ENCODE assay signal across 2 cellular contexts in the genomic region with DNA sequence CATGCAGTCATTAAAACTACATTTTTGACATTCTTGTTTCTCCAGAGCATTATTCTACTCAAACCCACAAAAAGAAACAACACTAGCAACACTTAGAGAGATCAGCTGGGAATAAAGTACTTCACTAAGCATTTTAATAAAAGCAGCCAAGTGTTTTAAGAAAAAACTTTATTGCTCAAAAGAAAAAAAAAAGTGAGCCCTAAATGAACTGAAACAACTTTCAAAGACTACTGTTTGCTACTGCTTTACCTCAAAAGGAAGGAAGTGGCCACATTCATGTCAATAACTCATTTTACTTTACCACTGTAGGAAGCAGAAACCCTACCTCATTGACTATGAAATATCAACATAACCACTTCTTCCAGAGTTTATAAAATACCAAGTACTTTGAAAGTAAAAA.
TF ChIP-seq lines count a peak whose summit lies in the region.

No MANE protein-coding gene starts in this region.

TF ChIP-seq in A549, 52 proteins besides CTCF, POLR2A, EP300 and RAD21 (continued from another document):
- TF ChIP-seq, protein P1, sequence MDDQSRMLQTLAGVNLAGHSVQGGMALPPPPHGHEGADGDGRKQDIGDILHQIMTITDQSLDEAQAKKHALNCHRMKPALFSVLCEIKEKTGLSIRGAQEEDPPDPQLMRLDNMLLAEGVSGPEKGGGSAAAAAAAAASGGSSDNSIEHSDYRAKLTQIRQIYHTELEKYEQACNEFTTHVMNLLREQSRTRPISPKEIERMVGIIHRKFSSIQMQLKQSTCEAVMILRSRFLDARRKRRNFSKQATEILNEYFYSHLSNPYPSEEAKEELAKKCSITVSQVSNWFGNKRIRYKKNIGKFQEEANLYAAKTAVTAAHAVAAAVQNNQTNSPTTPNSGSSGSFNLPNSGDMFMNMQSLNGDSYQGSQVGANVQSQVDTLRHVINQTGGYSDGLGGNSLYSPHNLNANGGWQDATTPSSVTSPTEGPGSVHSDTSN (IDR thresholded peaks at IDR 0.05) = no peak
- no peak for TF ChIP-seq HDAC2 (IDR thresholded peaks at IDR 0.05)
- no peak for TF ChIP-seq JUN (IDR thresholded peaks at IDR 0.05)
- TF ChIP-seq E2F6 (IDR thresholded peaks at IDR 0.05; ENCODE audit: borderline replicate concordance, low read depth) = no peak
- no peak for TF ChIP-seq SREBF2 (IDR thresholded peaks at IDR 0.05)
- no peak for TF ChIP-seq ATOH8 (CRISPR knock-in tag; IDR thresholded peaks at IDR 0.05; ENCODE audit: low read depth)
- no peak for TF ChIP-seq EHF (CRISPR knock-in tag; IDR thresholded peaks at IDR 0.05)
- no peak for TF ChIP-seq CBX8 (IDR thresholded peaks at IDR 0.05)
- no peak for TF ChIP-seq HOXB13 (CRISPR knock-in tag; IDR thresholded peaks at IDR 0.05; ENCODE audit: low read depth)
- no peak for TF ChIP-seq REST (IDR thresholded peaks at IDR 0.05)
- no peak for TF ChIP-seq ZSCAN20 (CRISPR knock-in tag; IDR thresholded peaks at IDR 0.05)
- no peak for TF ChIP-seq KDM1A (IDR thresholded peaks at IDR 0.05; ENCODE audit: low read depth)
- no peak for TF ChIP-seq EHMT2 (IDR thresholded peaks at IDR 0.05; ENCODE audit: low read depth)
- no peak for TF ChIP-seq MAX (IDR thresholded peaks at IDR 0.05)
- TF ChIP-seq ESRRA (IDR thresholded peaks at IDR 0.05; ENCODE audit: borderline replicate concordance, low read length) = no peak
- no peak for TF ChIP-seq CHD2 (IDR thresholded peaks at IDR 0.05; ENCODE audit: low read length, partially characterized antibody)

TF ChIP-seq in IMR-90, 13 proteins besides CTCF, POLR2A, EP300 and RAD21 (continued from another document):
- TF ChIP-seq CEBPB (IDR thresholded peaks at IDR 0.05; ENCODE audit: low read depth, low read length) (no peak), CHD1 (IDR thresholded peaks at IDR 0.05; ENCODE audit: low read depth, low read length) (no peak), BHLHE40 (IDR thresholded peaks at IDR 0.05; ENCODE audit: low read depth, low read length) (no peak), SMC3 (IDR thresholded peaks at IDR 0.05; ENCODE audit: low read depth, low read length) (no peak), RCOR1 (IDR thresholded peaks at IDR 0.05; ENCODE audit: insufficient replicate concordance, low read length) (no peak), NFE2L2 (IDR thresholded peaks at IDR 0.05; ENCODE audit: low read depth, low read length) (no peak)
- TF ChIP-seq, protein P2, sequence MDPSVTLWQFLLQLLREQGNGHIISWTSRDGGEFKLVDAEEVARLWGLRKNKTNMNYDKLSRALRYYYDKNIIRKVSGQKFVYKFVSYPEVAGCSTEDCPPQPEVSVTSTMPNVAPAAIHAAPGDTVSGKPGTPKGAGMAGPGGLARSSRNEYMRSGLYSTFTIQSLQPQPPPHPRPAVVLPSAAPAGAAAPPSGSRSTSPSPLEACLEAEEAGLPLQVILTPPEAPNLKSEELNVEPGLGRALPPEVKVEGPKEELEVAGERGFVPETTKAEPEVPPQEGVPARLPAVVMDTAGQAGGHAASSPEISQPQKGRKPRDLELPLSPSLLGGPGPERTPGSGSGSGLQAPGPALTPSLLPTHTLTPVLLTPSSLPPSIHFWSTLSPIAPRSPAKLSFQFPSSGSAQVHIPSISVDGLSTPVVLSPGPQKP (IDR thresholded peaks at IDR 0.05; ENCODE audit: borderline replicate concordance, low read depth, low read length) = no peak
